ENCODE assay signal across 23 cellular contexts in the genomic region with DNA sequence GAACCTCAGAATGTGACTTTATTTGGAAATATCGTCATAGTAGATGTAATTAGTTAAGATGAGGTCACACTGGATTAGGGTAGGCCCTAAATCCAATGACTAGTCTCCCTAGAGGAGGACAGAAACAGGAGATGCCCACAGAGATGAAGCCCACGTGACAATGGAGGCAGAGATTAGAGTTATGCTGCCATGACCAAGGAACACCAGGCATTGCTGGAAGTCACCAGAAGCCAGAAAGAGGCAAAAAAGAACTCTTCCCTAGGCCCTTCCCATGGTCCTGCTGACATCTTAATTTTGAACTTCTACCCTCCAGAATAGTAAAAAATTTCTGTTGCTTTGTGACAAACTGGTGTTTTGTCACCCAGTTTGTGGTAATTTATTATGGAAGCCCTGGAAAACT. TPM values are rescaled to one million over a fixed set of nuclear protein-coding genes. Genes with fewer than 3 reads are reported as not detected.
DNase-seq lines count a peak whose midpoint lies in the region; ATAC-seq, FAIRE-seq and TF ChIP-seq lines count a peak whose summit lies in the region.
"Had no signal": no experiment of that assay in that cellular context is flagged by ENCODE, and none has a peak within 500 bp of the region (broad histone marks: within the 10 kb centered on the region; RNA-seq: fewer than 3 reads in every experiment).

No MANE protein-coding gene starts in this region.

- H3K27me3 Mint-ChIP-seq in activated naive CD4-positive, alpha-beta T cell treated with anti-CD3 and anti-CD28 coated beads, Interleukin-2, amount 50 U/mL, for 24 hours: no peaks in the 10 kb centered on the region
- H3K27me3 Mint-ChIP-seq in central memory CD8-positive, alpha-beta T cell: no peaks in the 10 kb centered on the region
- H3K27me3 Mint-ChIP-seq in stimulated activated naive B cell treated with anti-CD40 and anti-IgM and Interleukin-4, amounts not matched to agents 10 μg/mL and 1 μg/mL and 100 μg/mL, for 72 hours: no peaks in the 10 kb centered on the region

- no peak overlapping the region for H3K4me3 ChIP-seq in OCI-LY1 (ENCODE audit: low read depth, low read length, poor library complexity, severe bottlenecking)
- H3K4me3 ChIP-seq in small intestine (ENCODE audit: low read depth in 1 of 2, low read length in 2 of 2): no peak overlapping the region
- H3K4me3 ChIP-seq: hepatocyte, MG63, thoracic aorta had no signal

- WGBS in small intestine, 3 donors: 81 to 93% (median 82%) methylated on average over 2 of the region's 2 CpGs

- H3K4me1 Mint-ChIP-seq in activated naive CD4-positive, alpha-beta T cell treated with anti-CD3 and anti-CD28 coated beads, Interleukin-2, amount 50 U/mL, for 24 hours: peaks cover 76% of the 10 kb centered on the region
- H3K4me1 Mint-ChIP-seq in central memory CD8-positive, alpha-beta T cell: peaks cover 57% of the 10 kb centered on the region
- H3K4me1 Mint-ChIP-seq in stimulated activated naive B cell treated with anti-CD40 and anti-IgM and Interleukin-4, amounts not matched to agents 10 μg/mL and 1 μg/mL and 100 μg/mL, for 72 hours: peaks cover 30 to 50% of the 10 kb centered on the region in 2 donors
- H3K4me1 Mint-ChIP-seq: brain, neural crest cell had no signal

- peak overlapping the region; percentile 80 for H3K4me3 Mint-ChIP-seq in activated naive CD4-positive, alpha-beta T cell treated with anti-CD3 and anti-CD28 coated beads, Interleukin-2, amount 50 U/mL, for 24 hours
- H3K4me3 Mint-ChIP-seq in central memory CD8-positive, alpha-beta T cell: peak overlapping the region; percentile 62
- no peak overlapping the region for H3K4me3 Mint-ChIP-seq in stimulated activated naive B cell treated with anti-CD40 and anti-IgM and Interleukin-4, amounts not matched to agents 10 μg/mL and 1 μg/mL and 100 μg/mL, for 72 hours
- H3K4me3 Mint-ChIP-seq: brain, neural crest cell had no signal

- H3K9me2 ChIP-seq in OCI-LY1 (ENCODE audit: low read depth, low read length): no peaks in the 10 kb centered on the region

- H3K27ac ChIP-seq in OCI-LY1 (ENCODE audit: low read depth, low read length, poor library complexity, severe bottlenecking): peak overlapping the region; percentile 27
- no peak overlapping the region for H3K27ac ChIP-seq in small intestine (ENCODE audit: low read depth in 1 of 2, low read length in 1 of 2)
- H3K27ac ChIP-seq: hepatocyte, thoracic aorta had no signal

- H3K36me3 ChIP-seq in OCI-LY1 (ENCODE audit: insufficient read depth, low read length) (peaks cover 94% of the 10 kb centered on the region), small intestine (ENCODE audit: control insufficient read depth in 2 of 2, insufficient read depth in 2 of 2, low read length in 2 of 2) (no peaks in the 10 kb centered on the region)
- H3K36me3 ChIP-seq: MG63, thoracic aorta had no signal

- H3K9me3 Mint-ChIP-seq in activated naive CD4-positive, alpha-beta T cell treated with anti-CD3 and anti-CD28 coated beads, Interleukin-2, amount 50 U/mL, for 24 hours: no peaks in the 10 kb centered on the region
- no peaks in the 10 kb centered on the region for H3K9me3 Mint-ChIP-seq in central memory CD8-positive, alpha-beta T cell
- H3K9me3 Mint-ChIP-seq in stimulated activated naive B cell treated with anti-CD40 and anti-IgM and Interleukin-4, amounts not matched to agents 10 μg/mL and 1 μg/mL and 100 μg/mL, for 72 hours: peaks cover 3 to 5% of the 10 kb centered on the region in 2 donors
- H3K9me3 Mint-ChIP-seq: brain, neural crest cell had no signal

- no peak for FAIRE-seq in small intestine (lab: Jason Lieb, UNC)
- FAIRE-seq: TTC549 had no signal

- peaks cover 28% of the 10 kb centered on the region for H3K36me3 Mint-ChIP-seq in activated naive CD4-positive, alpha-beta T cell treated with anti-CD3 and anti-CD28 coated beads, Interleukin-2, amount 50 U/mL, for 24 hours
- peaks cover 22% of the 10 kb centered on the region for H3K36me3 Mint-ChIP-seq in central memory CD8-positive, alpha-beta T cell (ENCODE audit: insufficient read depth)
- H3K36me3 Mint-ChIP-seq in stimulated activated naive B cell treated with anti-CD40 and anti-IgM and Interleukin-4, amounts not matched to agents 10 μg/mL and 1 μg/mL and 100 μg/mL, for 72 hours: peaks cover 44 to 60% of the 10 kb centered on the region in 2 donors
- H3K36me3 Mint-ChIP-seq: brain had no signal

- DNase-seq in activated naive CD4-positive, alpha-beta T cell treated with anti-CD3 and anti-CD28 coated beads, Interleukin-2, amount 50 U/mL, for 16 hours: no peak
- DNase-seq in central memory CD8-positive, alpha-beta T cell (ENCODE audit: low spot score in 2 of 2): no peak
- no peak for DNase-seq in stimulated activated naive B cell treated with anti-CD40 and anti-IgM and Interleukin-4, amounts not matched to agents 10 μg/mL and 1 μg/mL and 100 μg/mL, for 72 hours
- no peak for DNase-seq in small intestine
- no peak for DNase-seq in kidney tubule cell (ENCODE audit: low spot score)
- DNase-seq: foreskin melanocyte, GF-D8, HCEC 1CT, left ventricle myocardium superior, MG63, midbrain, NCI-H146, NCI-H2227 treated with DMSO at 0.1 percent for 48 hours, posterior cingulate gyrus had no signal

- no peak overlapping the region for H3K9ac ChIP-seq in OCI-LY1 (ENCODE audit: low read length)

- no peaks in the 10 kb centered on the region for H4K20me1 ChIP-seq in OCI-LY1 (ENCODE audit: insufficient read depth, low read length)

- no peak for ATAC-seq in central memory CD8-positive, alpha-beta T cell (replicated peaks; ENCODE audit: extremely low read depth, poor library complexity, severe bottlenecking)
- ATAC-seq in stimulated activated naive B cell treated with anti-CD40 and anti-IgM and Interleukin-4, amounts not matched to agents 10 μg/mL and 1 μg/mL and 100 μg/mL, for 72 hours (replicated peaks): no peak
- ATAC-seq in HG02610 (IDR thresholded peaks at IDR 0.05; ENCODE audit: unreplicated experiment): no peak
- ATAC-seq: esophagus mucosa, left ventricle myocardium superior had no signal

- TF ChIP-seq CTCF in OCI-LY1 (IDR thresholded peaks at IDR 0.05; ENCODE audit: low read length): no peak

- peak overlapping the region; percentile 85 for H3K27ac Mint-ChIP-seq in activated naive CD4-positive, alpha-beta T cell treated with anti-CD3 and anti-CD28 coated beads, Interleukin-2, amount 50 U/mL, for 24 hours
- H3K27ac Mint-ChIP-seq in central memory CD8-positive, alpha-beta T cell (ENCODE audit: low read depth): peak overlapping the region; percentile 88
- H3K27ac Mint-ChIP-seq in stimulated activated naive B cell treated with anti-CD40 and anti-IgM and Interleukin-4, amounts not matched to agents 10 μg/mL and 1 μg/mL and 100 μg/mL, for 72 hours: peak overlapping the region; percentile 67
- H3K27ac Mint-ChIP-seq: brain had no signal

- no peaks in the 10 kb centered on the region for H3F3A ChIP-seq in OCI-LY1 (ENCODE audit: insufficient read depth, low read length)

- H2AFZ ChIP-seq in OCI-LY1 (ENCODE audit: low read length): no peak overlapping the region
- H2AFZ ChIP-seq: hepatocyte had no signal

- H3K9me3 ChIP-seq in OCI-LY1 (ENCODE audit: low read length) (no peaks in the 10 kb centered on the region), small intestine (ENCODE audit: control insufficient read depth, low read depth) (no peaks in the 10 kb centered on the region)
- H3K9me3 ChIP-seq: MG63, thoracic aorta had no signal

- H3K4me2 ChIP-seq in OCI-LY1 (ENCODE audit: low read length): no peak overlapping the region
- H3K4me2 ChIP-seq: hepatocyte had no signal

- peaks cover 33% of the 10 kb centered on the region for H3K4me1 ChIP-seq in OCI-LY1 (ENCODE audit: insufficient read depth, low read length, severe bottlenecking)
- H3K4me1 ChIP-seq in small intestine (ENCODE audit: control insufficient read depth in 2 of 2, insufficient read depth in 1 of 2, low read depth in 1 of 2, low read length in 1 of 2): no peaks in the 10 kb centered on the region

- no peaks in the 10 kb centered on the region for H3K27me3 ChIP-seq in OCI-LY1 (ENCODE audit: insufficient read depth, low read length)
- H3K27me3 ChIP-seq in small intestine (ENCODE audit: control insufficient read depth in 2 of 2, insufficient read depth in 2 of 2, low read length in 2 of 2): no peaks in the 10 kb centered on the region
- H3K27me3 ChIP-seq: hepatocyte had no signal

- peaks cover 18% of the 10 kb centered on the region for H3K79me2 ChIP-seq in OCI-LY1 (ENCODE audit: insufficient read depth, low read length)
- H3K79me2 ChIP-seq: hepatocyte had no signal

RNA-seq across cellular contexts. Expression of a gene that starts 49.6 kb away (rescaled TPM):
- polyA plus RNA-seq in small intestine: 1 to 10 TPM in 2 of 3 donors, under 1 TPM in 1; 0.67 to 1.6 (median 1.4) TPM
- polyA plus RNA-seq: hepatocyte had no signal

RNA-seq across cellular contexts. Expression of a gene that starts 53.5 kb away (rescaled TPM):
- not detected for polyA plus RNA-seq in small intestine
- polyA plus RNA-seq: hepatocyte had no signal

Comparison
In these comparisons a context has a peak if more than half of its experiments do, and no peak if none do; other contexts are left out.
1. H3K4me3 Mint-ChIP-seq: peak in activated naive CD4-positive, alpha-beta T cell treated with anti-CD3 and anti-CD28 coated beads, Interleukin-2, amount 50 U/mL, for 24 hours (single experiment) and central memory CD8-positive, alpha-beta T cell (single experiment); none in stimulated activated naive B cell treated with anti-CD40 and anti-IgM and Interleukin-4, amounts not matched to agents 10 μg/mL and 1 μg/mL and 100 μg/mL, for 72 hours (0 of 2).
2. Peak in every context shown above with its lines, with median percentiles within 50 percentile points of each other: H3K27ac Mint-ChIP-seq.